14 cellular contexts compared by ENCODE assay signal in the genomic region with DNA sequence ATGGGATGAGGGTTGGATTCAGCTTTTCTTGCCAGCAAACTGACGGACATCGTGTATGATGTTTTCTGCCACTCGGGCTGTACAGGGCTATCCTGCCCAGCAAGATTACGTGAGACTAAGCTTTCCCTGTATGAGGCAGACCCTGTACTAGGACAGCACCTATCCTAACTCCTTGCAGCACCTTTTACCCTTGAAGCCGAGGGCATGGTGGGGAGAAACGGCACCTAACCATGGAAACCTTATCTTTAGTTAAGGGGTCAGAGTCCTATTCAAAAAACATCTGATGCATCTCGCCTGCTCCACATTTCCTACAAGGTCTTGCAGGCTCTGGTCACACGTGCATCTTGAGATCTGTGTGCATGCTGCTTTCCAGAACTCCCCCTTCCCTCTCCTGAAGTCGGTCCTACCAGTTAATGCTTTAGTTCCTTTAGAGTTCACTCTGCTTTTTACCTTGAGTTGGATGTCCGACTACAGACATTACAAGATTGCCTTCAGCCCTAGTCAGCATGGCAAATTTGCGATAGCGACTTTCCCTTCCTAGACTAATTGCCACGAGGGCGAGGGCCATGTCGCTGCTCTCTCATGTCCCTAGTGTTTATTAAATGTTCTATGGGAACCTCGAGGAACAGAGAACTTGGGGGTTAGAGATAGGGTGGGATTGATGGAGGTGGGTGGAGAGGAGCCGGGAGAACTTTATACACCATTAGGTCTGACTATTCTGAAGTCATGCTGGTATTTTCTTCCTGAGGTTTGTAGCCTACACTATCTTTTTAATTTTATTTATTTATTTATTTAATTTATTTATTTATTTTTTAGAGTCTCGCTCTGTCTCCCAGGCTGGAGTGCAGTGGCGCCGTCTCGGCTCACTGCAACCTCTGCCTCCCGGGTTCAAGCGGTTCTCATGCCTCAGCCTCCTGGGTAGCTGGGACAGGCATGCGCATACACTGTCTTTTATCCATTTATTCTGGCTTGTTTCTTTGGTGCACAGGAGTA. TPM values are rescaled to one million over a fixed set of nuclear protein-coding genes. Genes with fewer than 3 reads are reported as not detected.
DNase-seq lines count a peak whose midpoint lies in the region; ATAC-seq and TF ChIP-seq lines count a peak whose summit lies in the region.
"Had no signal": no experiment of that assay in that cellular context is flagged by ENCODE, and none has a peak within 500 bp of the region (broad histone marks: within the 10 kb centered on the region; RNA-seq: fewer than 3 reads in every experiment).

No MANE protein-coding gene starts in this region.

- H3K9me3 Mint-ChIP-seq in Calu3 (ENCODE audit: low read depth, unreplicated experiment): peaks cover 5% of the 10 kb centered on the region
- H3K9me3 Mint-ChIP-seq: naive thymus-derived CD8-positive, alpha-beta T cell had no signal

- intact Hi-C loops in Calu3 (cut with micrococcal nuclease; ENCODE audit: unreplicated experiment): loop anchor here (10.0 kb wide), 1 partner anchor 1664 kb away; no protein-coding TSS in a partner anchor

- ATAC-seq in HG02981 (IDR thresholded peaks at IDR 0.05; ENCODE audit: unreplicated experiment): no peak
- ATAC-seq in GM19452 (IDR thresholded peaks at IDR 0.05; ENCODE audit: unreplicated experiment): no peak

- CTCF ChIA-PET in Calu3 (lab: Charles Lee): no interaction called here

- TF ChIP-seq POLR2A in GM19099 (IDR thresholded peaks at IDR 0.05; ENCODE audit: extremely low read depth, insufficient read length, low read depth): peak; percentile 57

- no peak for TF ChIP-seq CTCF in Calu3 (IDR thresholded peaks at IDR 0.05; ENCODE audit: unreplicated experiment)

- H3K27ac Mint-ChIP-seq in Calu3 (ENCODE audit: unreplicated experiment): peak overlapping the region; percentile 41

- H3K4me3 Mint-ChIP-seq in Calu3 (ENCODE audit: low read depth, unreplicated experiment): no peak overlapping the region

- BruUV-seq in Calu3 (replicated peaks; lab: Mats Ljungman, UMichigan): no TSS peak

- H3K27me3 Mint-ChIP-seq in Calu3 (ENCODE audit: unreplicated experiment): peaks cover 14% of the 10 kb centered on the region
- H3K27me3 Mint-ChIP-seq: naive thymus-derived CD8-positive, alpha-beta T cell had no signal

- peaks cover 56% of the 10 kb centered on the region for H3K36me3 Mint-ChIP-seq in Calu3 (ENCODE audit: insufficient read depth, unreplicated experiment)

- DNase-seq in Calu3: no peak
- peak; percentile 35 for DNase-seq in OCI-M1 (lab: John Stamatoyannopoulos, UW)
- DNase-seq in iPS-NIHi7 (ENCODE audit: extremely low spot score): peak; percentile 18
- DNase-seq in stimulated activated CD4-positive, alpha-beta T cell treated with anti-CD3 and anti-CD28 coated beads, Interleukin-1b, Interleukin-23, amount 100 ng/mL, for 48 hours: no peak
- DNase-seq in activated CD4-positive, alpha-beta T cell treated with anti-CD3 and anti-CD28 coated beads, Interleukin-2, amount 50 U/mL, for 4 hours: no peak
- DNase-seq: dorsolateral prefrontal cortex; heart right ventricle; naive thymus-derived CD8-positive, alpha-beta T cell; NCI-H187; SW 1271; thyroid gland had no signal

- peaks cover 41% of the 10 kb centered on the region for H3K4me1 Mint-ChIP-seq in Calu3 (ENCODE audit: low read depth, unreplicated experiment)

RNA-seq across cellular contexts. Expression of a gene that starts 6.6 kb away (rescaled TPM):
- total RNA-seq in Calu3 (2022): 1,463 and 1,538 TPM in 2 replicates

RNA-seq across cellular contexts. Expression of a gene that starts 39.4 kb away (rescaled TPM):
- 21.0 and 26.7 TPM in 2 replicates for total RNA-seq in Calu3 (2022)

Comparison
In these comparisons a context has a peak if more than half of its experiments do, and no peak if none do; other contexts are left out.
1. DNase-seq: peak in OCI-M1 (single experiment) and iPS-NIHi7 (single experiment); none in Calu3 (single experiment), stimulated activated CD4-positive, alpha-beta T cell treated with anti-CD3 and anti-CD28 coated beads, Interleukin-1b, Interleukin-23, amount 100 ng/mL, for 48 hours (single experiment) and activated CD4-positive, alpha-beta T cell treated with anti-CD3 and anti-CD28 coated beads, Interleukin-2, amount 50 U/mL, for 4 hours (0 of 2).